In the genomic region with DNA sequence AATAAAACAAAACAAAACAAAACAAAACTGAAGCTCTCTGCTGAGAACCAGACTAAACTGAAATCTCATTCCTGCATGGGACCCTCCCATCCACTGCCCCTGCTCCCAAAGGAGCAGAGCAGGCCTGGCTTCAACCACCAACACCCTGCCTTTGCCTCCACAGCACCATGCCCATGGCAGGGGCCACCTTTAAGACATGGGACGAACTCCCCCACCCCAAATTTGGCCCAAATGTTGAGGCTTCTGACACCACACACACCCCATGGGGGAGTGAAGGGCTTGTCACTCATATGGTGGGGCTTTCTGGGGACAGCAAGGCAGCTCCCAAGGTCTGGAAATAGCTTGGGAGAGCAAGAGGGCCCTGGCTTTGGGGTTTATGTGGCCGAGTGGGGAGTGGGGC, we compare ENCODE assay signal across 14 cellular contexts.
DNase-seq lines count a peak whose midpoint lies in the region; ATAC-seq and TF ChIP-seq lines count a peak whose summit lies in the region.
"Had no signal": no experiment of that assay in that cellular context is flagged by ENCODE, and none has a peak within 500 bp of the region (broad histone marks: within the 10 kb centered on the region; RNA-seq: fewer than 3 reads in every experiment).

No MANE protein-coding gene starts in this region.

- no peaks in the 10 kb centered on the region for H3K36me3 ChIP-seq in neural progenitor cell
- H3K36me3 ChIP-seq: BLaER1 had no signal

- H2AFZ ChIP-seq in neural progenitor cell (replicated peaks): peak overlapping the region; percentile 72

- no peaks in the 10 kb centered on the region for H3K79me2 ChIP-seq in neural progenitor cell (ENCODE audit: low read depth)

- H3K27me3 Mint-ChIP-seq in brain: peaks cover 7% of the 10 kb centered on the region
- H3K27me3 Mint-ChIP-seq in neural progenitor cell (ENCODE audit: insufficient read depth, low read depth): no peaks in the 10 kb centered on the region
- H3K27me3 Mint-ChIP-seq in activated CD8-positive, alpha-beta T cell treated with anti-CD3 and anti-CD28 coated beads, Interleukin-2, amount 10 ng/mL, durations not matched to agents 7 days and 5 days (ENCODE audit: low read depth): no peaks in the 10 kb centered on the region

- no peaks in the 10 kb centered on the region for H3K9me3 ChIP-seq in neural progenitor cell (ENCODE audit: low read depth)

- H3K4me3 ChIP-seq in neural progenitor cell: no peak overlapping the region
- H3K4me3 ChIP-seq: BLaER1 had no signal

- peaks cover 3% of the 10 kb centered on the region for H3K4me1 ChIP-seq in neural progenitor cell
- H3K4me1 ChIP-seq: Caco-2 had no signal

- no peaks in the 10 kb centered on the region for H3F3A ChIP-seq in neural progenitor cell (ENCODE audit: low read depth)

- H3K4me1 Mint-ChIP-seq in brain (peaks cover 5% of the 10 kb centered on the region), neural progenitor cell (peaks cover 3% of the 10 kb centered on the region)
- no peaks in the 10 kb centered on the region for H3K4me1 Mint-ChIP-seq in activated CD8-positive, alpha-beta T cell treated with anti-CD3 and anti-CD28 coated beads, Interleukin-2, amount 10 ng/mL, durations not matched to agents 7 days and 5 days (ENCODE audit: low read depth)
- H3K4me1 Mint-ChIP-seq: CD8-positive, alpha-beta memory T cell had no signal

- H3K9me3 Mint-ChIP-seq in brain (peaks cover 3 to 14% (median 5%) of the 10 kb centered on the region in 5 experiments), neural progenitor cell (peaks cover 5% of the 10 kb centered on the region)
- H3K9me3 Mint-ChIP-seq in activated CD8-positive, alpha-beta T cell treated with anti-CD3 and anti-CD28 coated beads, Interleukin-2, amount 10 ng/mL, durations not matched to agents 7 days and 5 days (ENCODE audit: insufficient read depth): no peaks in the 10 kb centered on the region

- no peak overlapping the region for H3K4me2 ChIP-seq in neural progenitor cell

- no peaks in the 10 kb centered on the region for H3K27me3 ChIP-seq in neural progenitor cell
- H3K27me3 ChIP-seq: BLaER1 had no signal

- H3K27ac Mint-ChIP-seq in brain (peak overlapping the region in 3 of 5 experiments; percentile 66 to 84 (median 73)), neural progenitor cell (peak overlapping the region; percentile 63)
- H3K27ac Mint-ChIP-seq in activated CD8-positive, alpha-beta T cell treated with anti-CD3 and anti-CD28 coated beads, Interleukin-2, amount 10 ng/mL, durations not matched to agents 7 days and 5 days: no peak overlapping the region

- no peak overlapping the region for H3K9ac ChIP-seq in neural progenitor cell
- H3K9ac ChIP-seq: BLaER1 had no signal

- POLR2A ChIA-PET in activated CD8-positive, alpha-beta T cell treated with anti-CD3 and anti-CD28 coated beads, Interleukin-2, amount 10 ng/mL, durations not matched to agents 7 days and 5 days (lab: Charles Lee): interaction anchor here (0.6 kb wide), 1 partner anchor 206 kb away, joined by 3 read pairs; no protein-coding TSS in a partner anchor

- ATAC-seq in activated CD8-positive, alpha-beta T cell treated with anti-CD3 and anti-CD28 coated beads, Interleukin-2, amount 10 ng/mL, durations not matched to agents 7 days and 5 days: no peak
- no peak for ATAC-seq in esophagus mucosa

- TF ChIP-seq CTCF in brain (conservative IDR thresholded peaks at IDR 0.05) (no peak), neural progenitor cell (IDR thresholded peaks at IDR 0.05) (no peak)

- no peak overlapping the region for H3K27ac ChIP-seq in neural progenitor cell
- H3K27ac ChIP-seq: BLaER1 had no signal

- no peaks in the 10 kb centered on the region for H3K36me3 Mint-ChIP-seq in brain
- H3K36me3 Mint-ChIP-seq in neural progenitor cell: no peaks in the 10 kb centered on the region
- no peaks in the 10 kb centered on the region for H3K36me3 Mint-ChIP-seq in activated CD8-positive, alpha-beta T cell treated with anti-CD3 and anti-CD28 coated beads, Interleukin-2, amount 10 ng/mL, durations not matched to agents 7 days and 5 days (ENCODE audit: low read depth)
- H3K36me3 Mint-ChIP-seq: CD8-positive, alpha-beta memory T cell had no signal

- no peak overlapping the region for H3K4me3 Mint-ChIP-seq in brain
- H3K4me3 Mint-ChIP-seq in neural progenitor cell: no peak overlapping the region
- no peak overlapping the region for H3K4me3 Mint-ChIP-seq in activated CD8-positive, alpha-beta T cell treated with anti-CD3 and anti-CD28 coated beads, Interleukin-2, amount 10 ng/mL, durations not matched to agents 7 days and 5 days

- H4K20me1 ChIP-seq in neural progenitor cell (ENCODE audit: low read depth): no peaks in the 10 kb centered on the region
- H4K20me1 ChIP-seq: BLaER1 had no signal

- DNase-seq in activated effector memory CD4-positive, alpha-beta T cell treated with anti-CD3 and anti-CD28 coated beads, Interleukin-2, amount 50 U/mL, for 16 hours: peak; percentile 37
- DNase-seq in activated effector memory CD4-positive, alpha-beta T cell treated with Interleukin-2 at 50 U/mL for 16 hours: no peak
- no peak for DNase-seq in neural progenitor cell (ENCODE audit: low spot score)
- DNase-seq in activated CD8-positive, alpha-beta T cell treated with anti-CD3 and anti-CD28 coated beads, Interleukin-2, amount 10 ng/mL, durations not matched to agents 7 days and 5 days: no peak
- no peak for DNase-seq in NCI-H446 (lab: John Stamatoyannopoulos, UW)
- DNase-seq: 8988T; AML-193; CD8-positive, alpha-beta memory T cell; DND-41; GDM1 had no signal

- CTCF ChIA-PET in activated CD8-positive, alpha-beta T cell treated with anti-CD3 and anti-CD28 coated beads, Interleukin-2, amount 10 ng/mL, durations not matched to agents 7 days and 5 days (lab: Charles Lee): no interaction called here
